In genomic region chr17:58968662-58969061, GRCh38 we compare ENCODE assay signal across 14 cellular contexts.
DNase-seq lines count a peak whose midpoint lies in the region; ATAC-seq and TF ChIP-seq lines count a peak whose summit lies in the region.
"Had no signal": no experiment of that assay in that cellular context is flagged by ENCODE, and none has a peak within 500 bp of the region (broad histone marks: within the 10 kb centered on the region; RNA-seq: fewer than 3 reads in every experiment).

No MANE protein-coding gene starts in this region.

- no peak overlapping the region for H3K4me3 Mint-ChIP-seq in activated CD4-positive, alpha-beta T cell treated with anti-CD3 and anti-CD28 coated beads, Interleukin-2, amount 10 ng/mL, durations not matched to agents 7 days and 5 days
- H3K4me3 Mint-ChIP-seq in activated CD4-positive, alpha-beta T cell treated with anti-CD3 and anti-CD28 coated beads for 36 hours: no peak overlapping the region
- H3K4me3 Mint-ChIP-seq in stimulated activated effector memory CD8-positive, alpha-beta T cell treated with anti-CD3 and anti-CD28 coated beads, Interleukin-12 subunit alpha, Interleukin-12 subunit beta, amount 100 ng/mL, for 72 hours: no peak overlapping the region
- H3K4me3 Mint-ChIP-seq in CD8-positive, alpha-beta T cell: no peak overlapping the region
- H3K4me3 Mint-ChIP-seq: dendritic cell treated with granulocyte-macrophage colony-stimulating factor and Interleukin-4, amounts not matched to agents 40 ng/mL and 50 ng/mL, for 4 days had no signal

- H3K27ac ChIP-seq in CD8-positive, alpha-beta T cell (ENCODE audit: low read depth, low read length): no peak overlapping the region
- H3K27ac ChIP-seq: SK-N-MC had no signal

- peak; percentile 43 for DNase-seq in activated CD4-positive, alpha-beta T cell treated with anti-CD3 and anti-CD28 coated beads, Interleukin-2, amount 10 ng/mL, durations not matched to agents 7 days and 5 days
- DNase-seq in activated CD4-positive, alpha-beta T cell treated with anti-CD3 and anti-CD28 coated beads for 36 hours: no peak
- DNase-seq in NCI-H748 treated with DMSO at 0.1 percent for 48 hours (lab: John Stamatoyannopoulos, UW) (peak; percentile 59), fibroblast of peridontal ligament (ENCODE audit: extremely low read depth) (peak; percentile 86), D341Med (ENCODE audit: low spot score) (no peak)
- DNase-seq in stimulated activated effector memory CD8-positive, alpha-beta T cell treated with anti-CD3 and anti-CD28 coated beads, Interleukin-12 subunit alpha, Interleukin-12 subunit beta, amount 100 ng/mL, for 72 hours (ENCODE audit: low spot score in 2 of 2): no peak
- DNase-seq in stimulated activated CD4-positive, alpha-beta T cell treated with anti-CD3 and anti-CD28 coated beads, Interleukin-2, amount 100 ng/mL, for 48 hours: no peak
- no peak for DNase-seq in CD8-positive, alpha-beta T cell
- DNase-seq: Kasumi-1, NCI-H1930, posterior cingulate gyrus, trophoblast cell had no signal

- H3K27ac Mint-ChIP-seq in activated CD4-positive, alpha-beta T cell treated with anti-CD3 and anti-CD28 coated beads, Interleukin-2, amount 10 ng/mL, durations not matched to agents 7 days and 5 days: no peak overlapping the region
- H3K27ac Mint-ChIP-seq in activated CD4-positive, alpha-beta T cell treated with anti-CD3 and anti-CD28 coated beads for 36 hours: no peak overlapping the region
- H3K27ac Mint-ChIP-seq in stimulated activated effector memory CD8-positive, alpha-beta T cell treated with anti-CD3 and anti-CD28 coated beads, Interleukin-12 subunit alpha, Interleukin-12 subunit beta, amount 100 ng/mL, for 72 hours: peak overlapping the region; percentile 20
- H3K27ac Mint-ChIP-seq in CD8-positive, alpha-beta T cell: no peak overlapping the region
- H3K27ac Mint-ChIP-seq: dendritic cell treated with granulocyte-macrophage colony-stimulating factor and Interleukin-4, amounts not matched to agents 40 ng/mL and 50 ng/mL, for 4 days had no signal

- H3K9me3 ChIP-seq in CD8-positive, alpha-beta T cell (ENCODE audit: low read length): no peaks in the 10 kb centered on the region

- no peaks in the 10 kb centered on the region for H3K27me3 ChIP-seq in CD8-positive, alpha-beta T cell (ENCODE audit: insufficient read depth, low read length)

- no peaks in the 10 kb centered on the region for H3K9me3 Mint-ChIP-seq in activated CD4-positive, alpha-beta T cell treated with anti-CD3 and anti-CD28 coated beads, Interleukin-2, amount 10 ng/mL, durations not matched to agents 7 days and 5 days
- H3K9me3 Mint-ChIP-seq in activated CD4-positive, alpha-beta T cell treated with anti-CD3 and anti-CD28 coated beads for 36 hours (ENCODE audit: low read depth): no peaks in the 10 kb centered on the region
- no peaks in the 10 kb centered on the region for H3K9me3 Mint-ChIP-seq in stimulated activated effector memory CD8-positive, alpha-beta T cell treated with anti-CD3 and anti-CD28 coated beads, Interleukin-12 subunit alpha, Interleukin-12 subunit beta, amount 100 ng/mL, for 72 hours
- H3K9me3 Mint-ChIP-seq in CD8-positive, alpha-beta T cell: no peaks in the 10 kb centered on the region
- H3K9me3 Mint-ChIP-seq: dendritic cell treated with granulocyte-macrophage colony-stimulating factor and Interleukin-4, amounts not matched to agents 40 ng/mL and 50 ng/mL, for 4 days had no signal

- no peak for TF ChIP-seq CTCF in CD8-positive, alpha-beta T cell (IDR thresholded peaks at IDR 0.05)

- H3K4me3 ChIP-seq in CD8-positive, alpha-beta T cell (ENCODE audit: low read depth, low read length): no peak overlapping the region
- H3K4me3 ChIP-seq: SK-N-MC had no signal

- H3K36me3 ChIP-seq in CD8-positive, alpha-beta T cell (ENCODE audit: insufficient read depth, low read length): no peaks in the 10 kb centered on the region

- no peak for ATAC-seq in activated CD4-positive, alpha-beta T cell treated with anti-CD3 and anti-CD28 coated beads for 36 hours
- ATAC-seq in stimulated activated effector memory CD8-positive, alpha-beta T cell treated with anti-CD3 and anti-CD28 coated beads, Interleukin-12 subunit alpha, Interleukin-12 subunit beta, amount 100 ng/mL, for 72 hours: peak; percentile 51
- ATAC-seq in CD8-positive, alpha-beta T cell: no peak

- H3K4me1 Mint-ChIP-seq in activated CD4-positive, alpha-beta T cell treated with anti-CD3 and anti-CD28 coated beads, Interleukin-2, amount 10 ng/mL, durations not matched to agents 7 days and 5 days: peaks cover 12% of the 10 kb centered on the region
- peaks cover 7% of the 10 kb centered on the region for H3K4me1 Mint-ChIP-seq in activated CD4-positive, alpha-beta T cell treated with anti-CD3 and anti-CD28 coated beads for 36 hours
- H3K4me1 Mint-ChIP-seq in stimulated activated effector memory CD8-positive, alpha-beta T cell treated with anti-CD3 and anti-CD28 coated beads, Interleukin-12 subunit alpha, Interleukin-12 subunit beta, amount 100 ng/mL, for 72 hours: peaks cover 13% of the 10 kb centered on the region
- peaks cover 9% of the 10 kb centered on the region for H3K4me1 Mint-ChIP-seq in CD8-positive, alpha-beta T cell (ENCODE audit: low read depth)

- peaks cover 10% of the 10 kb centered on the region for H3K27me3 Mint-ChIP-seq in activated CD4-positive, alpha-beta T cell treated with anti-CD3 and anti-CD28 coated beads, Interleukin-2, amount 10 ng/mL, durations not matched to agents 7 days and 5 days
- no peaks in the 10 kb centered on the region for H3K27me3 Mint-ChIP-seq in activated CD4-positive, alpha-beta T cell treated with anti-CD3 and anti-CD28 coated beads for 36 hours
- H3K27me3 Mint-ChIP-seq in CD8-positive, alpha-beta T cell (ENCODE audit: low read depth): no peaks in the 10 kb centered on the region
- H3K27me3 Mint-ChIP-seq: dendritic cell treated with granulocyte-macrophage colony-stimulating factor and Interleukin-4, amounts not matched to agents 40 ng/mL and 50 ng/mL, for 4 days had no signal

- CTCF ChIA-PET in activated CD4-positive, alpha-beta T cell treated with anti-CD3 and anti-CD28 coated beads, Interleukin-2, amount 10 ng/mL, durations not matched to agents 7 days and 5 days (lab: Charles Lee): no interaction called here
- CTCF ChIA-PET in activated CD4-positive, alpha-beta T cell treated with anti-CD3 and anti-CD28 coated beads for 36 hours (lab: Charles Lee): no interaction called here
- CTCF ChIA-PET in CD8-positive, alpha-beta T cell (lab: Charles Lee): no interaction called here

- intact Hi-C loops in activated CD4-positive, alpha-beta T cell treated with anti-CD3 and anti-CD28 coated beads for 36 hours (cut with DNase I, micrococcal nuclease): no loop called here
- intact Hi-C loops in CD8-positive, alpha-beta T cell (cut with DNase I, micrococcal nuclease): no loop called here

- H3K4me1 ChIP-seq in CD8-positive, alpha-beta T cell (ENCODE audit: insufficient read depth, low read length): no peaks in the 10 kb centered on the region

- no peaks in the 10 kb centered on the region for H3K36me3 Mint-ChIP-seq in activated CD4-positive, alpha-beta T cell treated with anti-CD3 and anti-CD28 coated beads, Interleukin-2, amount 10 ng/mL, durations not matched to agents 7 days and 5 days (ENCODE audit: low read depth)
- no peaks in the 10 kb centered on the region for H3K36me3 Mint-ChIP-seq in activated CD4-positive, alpha-beta T cell treated with anti-CD3 and anti-CD28 coated beads for 36 hours (ENCODE audit: low read depth)
- H3K36me3 Mint-ChIP-seq in stimulated activated effector memory CD8-positive, alpha-beta T cell treated with anti-CD3 and anti-CD28 coated beads, Interleukin-12 subunit alpha, Interleukin-12 subunit beta, amount 100 ng/mL, for 72 hours: no peaks in the 10 kb centered on the region
- no peaks in the 10 kb centered on the region for H3K36me3 Mint-ChIP-seq in CD8-positive, alpha-beta T cell

- POLR2A ChIA-PET in activated CD4-positive, alpha-beta T cell treated with anti-CD3 and anti-CD28 coated beads, Interleukin-2, amount 10 ng/mL, durations not matched to agents 7 days and 5 days (lab: Charles Lee): no interaction called here
- POLR2A ChIA-PET in activated CD4-positive, alpha-beta T cell treated with anti-CD3 and anti-CD28 coated beads for 36 hours (lab: Charles Lee): no interaction called here
- POLR2A ChIA-PET in CD8-positive, alpha-beta T cell (lab: Charles Lee): no interaction called here

Comparison
In these comparisons a context has a peak if more than half of its experiments do, and no peak if none do; other contexts are left out.
1. DNase-seq: peak in activated CD4-positive, alpha-beta T cell treated with anti-CD3 and anti-CD28 coated beads, Interleukin-2, amount 10 ng/mL, durations not matched to agents 7 days and 5 days (single experiment), NCI-H748 treated with DMSO at 0.1 percent for 48 hours (single experiment) and fibroblast of peridontal ligament (single experiment); none in activated CD4-positive, alpha-beta T cell treated with anti-CD3 and anti-CD28 coated beads for 36 hours (single experiment), stimulated activated effector memory CD8-positive, alpha-beta T cell treated with anti-CD3 and anti-CD28 coated beads, Interleukin-12 subunit alpha, Interleukin-12 subunit beta, amount 100 ng/mL, for 72 hours (0 of 2), stimulated activated CD4-positive, alpha-beta T cell treated with anti-CD3 and anti-CD28 coated beads, Interleukin-2, amount 100 ng/mL, for 48 hours (0 of 2), D341Med (single experiment) and CD8-positive, alpha-beta T cell (0 of 7).